Comparison of ENCODE assay signal across 13 cellular contexts in genomic region chr14:75411194-75411552, GRCh38. TPM values are rescaled to one million over a fixed set of nuclear protein-coding genes. Genes with fewer than 3 reads are reported as not detected.
DNase-seq lines count a peak whose midpoint lies in the region; TF ChIP-seq lines count a peak whose summit lies in the region.
"Had no signal": no experiment of that assay in that cellular context is flagged by ENCODE, and none has a peak within 500 bp of the region (broad histone marks: within the 10 kb centered on the region; RNA-seq: fewer than 3 reads in every experiment).

No MANE protein-coding gene starts in this region.

- H3K27ac ChIP-seq in caudate nucleus (ENCODE audit: low read depth, low read length): no peak overlapping the region
- H3K27ac ChIP-seq: pancreas, tibial artery had no signal

- TF ChIP-seq CTCF in GM10266 (IDR thresholded peaks at IDR 0.05; ENCODE audit: control insufficient read depth, insufficient read depth, low read depth, missing control alignments): no peak

- DNase-seq in NCI-H2196 (lab: John Stamatoyannopoulos, UW; ENCODE audit: unreplicated experiment): peak; percentile 21
- no peak for DNase-seq in NCI-H2196 treated with DMSO at 0.1 percent for 48 hours (lab: John Stamatoyannopoulos, UW; ENCODE audit: unreplicated experiment)
- peak; percentile 19 for DNase-seq in NCI-H774 (lab: John Stamatoyannopoulos, UW)
- DNase-seq in islet precursor cell: peak; percentile 32
- no peak for DNase-seq in caudate nucleus (lab: John Stamatoyannopoulos, UW)
- no peak for DNase-seq in ureter (ENCODE audit: low spot score)
- no peak for DNase-seq in GM10266 (ENCODE audit: extremely low spot score)
- DNase-seq in activated CD8-positive, alpha-beta memory T cell treated with anti-CD3 and anti-CD28 coated beads for 24 hours: no peak
- DNase-seq: activated CD4-positive, alpha-beta T cell treated with anti-CD3 and anti-CD28 coated beads, Interleukin-2, amount 10 ng/mL, durations not matched to agents 7 days and 5 days; activated naive CD4-positive, alpha-beta T cell treated with anti-CD3 and anti-CD28 coated beads for 36 hours; DND-41; pancreas; tibial artery had no signal

RNA-seq across cellular contexts. Expression of gene JDP2, which starts 16.6 kb away (rescaled TPM):
- total RNA-seq in ureter: 43.2 TPM

Comparison
In these comparisons a context has a peak if more than half of its experiments do, and no peak if none do; other contexts are left out.
1. DNase-seq: peak in NCI-H2196 (single experiment), NCI-H774 (single experiment) and islet precursor cell (single experiment); none in NCI-H2196 treated with DMSO at 0.1 percent for 48 hours (single experiment), caudate nucleus (0 of 61), ureter (single experiment), GM10266 (single experiment) and activated CD8-positive, alpha-beta memory T cell treated with anti-CD3 and anti-CD28 coated beads for 24 hours (single experiment).